20 cellular contexts compared by ENCODE assay signal in the genomic region with DNA sequence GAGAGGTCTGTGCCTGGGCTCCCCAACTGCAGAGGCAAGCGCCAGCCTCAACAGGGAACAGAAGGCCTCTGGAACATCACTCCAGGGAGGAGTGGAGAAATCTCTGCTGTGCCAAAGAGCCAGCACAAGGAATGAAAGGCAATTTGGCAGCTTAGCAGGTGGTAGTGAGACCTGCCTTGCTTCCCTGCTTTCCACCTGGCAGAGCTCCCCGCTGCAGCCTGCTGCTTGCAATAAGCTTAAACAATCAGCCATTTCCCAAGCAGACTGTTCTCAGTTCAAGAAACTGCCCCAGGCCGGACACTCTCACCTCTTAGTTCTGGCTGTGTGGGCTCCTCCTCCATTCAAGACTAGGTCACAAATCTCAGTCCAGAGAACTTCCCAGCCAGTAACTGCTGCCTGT.
DNase-seq lines count a peak whose midpoint lies in the region; ATAC-seq lines count a peak whose summit lies in the region.
"Had no signal": no experiment of that assay in that cellular context is flagged by ENCODE, and none has a peak within 500 bp of the region (broad histone marks: within the 10 kb centered on the region; RNA-seq: fewer than 3 reads in every experiment).

No MANE protein-coding gene starts in this region.

- DNase-seq in Right ventricle myocardium inferior (ENCODE audit: missing footprints) (peak; percentile 27), cardiac septum (ENCODE audit: low spot score) (no peak), NCI-H69 (lab: John Stamatoyannopoulos, UW) (peak; percentile 76), islet precursor cell (peak; percentile 71), renal cortical epithelial cell (ENCODE audit: low read depth) (peak; percentile 13), GF-D8 (lab: John Stamatoyannopoulos, UW) (no peak)
- DNase-seq in stimulated activated naive CD8-positive, alpha-beta T cell treated with anti-CD3 and anti-CD28 coated beads, Interleukin-15, Interleukin-2, amounts not matched to agents 100 U/mL and 50 U/mL, for 24 hours = no peak
- DNase-seq: CD8-positive, alpha-beta T cell; DMS79; Kasumi-1; MM.1S; NCI-H1092; NCI-H1694 treated with DMSO at 0.1 percent for 48 hours; NCI-H2171; NCI-H446 treated with DMSO at 0.1 percent for 48 hours; NCI-H82; PC-9; SJCRH30 had no signal

- ATAC-seq in Right ventricle myocardium inferior (no peak), GM18909 (IDR thresholded peaks at IDR 0.05; ENCODE audit: poor library complexity, unreplicated experiment) (no peak)
- ATAC-seq in stimulated activated naive CD8-positive, alpha-beta T cell treated with anti-CD3 and anti-CD28 coated beads, Interleukin-15, Interleukin-2, amounts not matched to agents 100 U/mL and 50 U/mL, for 24 hours = no peak
- ATAC-seq: CD8-positive, alpha-beta T cell; HCT116 had no signal

- intact Hi-C loops in Right ventricle myocardium inferior (cut with DNase I) = no loop called here
- intact Hi-C loops in cardiac septum (cut with DNase I) = no loop called here

Comparison
In these comparisons a context has a peak if more than half of its experiments do, and no peak if none do; other contexts are left out.
1. DNase-seq: peak in Right ventricle myocardium inferior (single experiment), NCI-H69 (single experiment), islet precursor cell (single experiment) and renal cortical epithelial cell (single experiment); none in cardiac septum (single experiment), GF-D8 (single experiment) and stimulated activated naive CD8-positive, alpha-beta T cell treated with anti-CD3 and anti-CD28 coated beads, Interleukin-15, Interleukin-2, amounts not matched to agents 100 U/mL and 50 U/mL, for 24 hours (single experiment).